In genomic region chr20:32278199-32278643, GRCh38 we compare ENCODE assay signal across 8 cellular contexts. TPM values are rescaled to one million over a fixed set of nuclear protein-coding genes. Genes with fewer than 3 reads are reported as not detected.
DNase-seq lines count a peak whose midpoint lies in the region; ATAC-seq and TF ChIP-seq lines count a peak whose summit lies in the region.

No MANE protein-coding gene starts in this region.

- POLR2A ChIA-PET in HCT116 (lab: Charles Lee), result no interaction called here

- DNase-seq in HCT116 (ENCODE audit: low read depth, low spot score) (no peak), NOMO-1 (lab: John Stamatoyannopoulos, UW; ENCODE audit: unreplicated experiment in 2 of 2) (peak; percentile 31 to 49), mucosa of descending colon (no peak), NCI-H82 treated with DMSO at 0.1 percent for 48 hours (lab: John Stamatoyannopoulos, UW; ENCODE audit: unreplicated experiment) (no peak), amygdala (lab: John Stamatoyannopoulos, UW) (no peak), retina (no peak)
- peak; percentile 8 for DNase-seq in central memory CD4-positive, alpha-beta T cell

- H2AFZ ChIP-seq in HCT116 (ENCODE audit: low read depth, low read length, poor library complexity, severe bottlenecking), result no peak overlapping the region

- H3K27ac ChIP-seq in HCT116 (ENCODE audit: low read depth, low read length), result no peak overlapping the region; the same call in 1 of the 2 replicates

- TSS peak; percentile 47 for BruUV-seq in HCT116 (replicated peaks; lab: Mats Ljungman, UMichigan)

- H3K9me3 ChIP-seq in HCT116 (ENCODE audit: control insufficient read depth in 1 of 2, insufficient read depth in 1 of 2, low read depth in 1 of 2, low read length in 2 of 2) (0 out of 4 replicates have a peak, but pooled peaks cover 0 to 3% of the 10 kb centered on the region in 2 experiments), mucosa of descending colon (no peaks in the 10 kb centered on the region)

- peak; percentile 70 for ATAC-seq in GM18498 (IDR thresholded peaks at IDR 0.05; ENCODE audit: unreplicated experiment)
- no peak for ATAC-seq in HCT116
- ATAC-seq in mucosa of descending colon, result peak; percentile 52

- no peaks in the 10 kb centered on the region for H3K9me2 ChIP-seq in HCT116 (ENCODE audit: insufficient read depth)

- no peaks in the 10 kb centered on the region for H3K27me3 ChIP-seq in HCT116 (ENCODE audit: insufficient read depth, low read length)

- H3K4me2 ChIP-seq in HCT116 (ENCODE audit: low read length), result peak overlapping the region; percentile 81

- TF ChIP-seq CTCF in HCT116 (IDR thresholded peaks at IDR 0.05 in 2 of 3, conservative IDR thresholded peaks at IDR 0.05 in 1 of 3; ENCODE audit: borderline replicate concordance in 1 of 3, insufficient read depth in 1 of 3, low read depth in 2 of 3, low read length in 2 of 3), result no peak
- TF ChIP-seq CTCF in mucosa of descending colon (IDR thresholded peaks at IDR 0.05), result no peak

- intact Hi-C loops in HCT116 (cut with micrococcal nuclease) (no loop called here), mucosa of descending colon (cut with DNase I, micrococcal nuclease) (no loop called here)

- peaks cover 29% of the 10 kb centered on the region for H3K79me2 ChIP-seq in HCT116 (ENCODE audit: insufficient read depth, low read length)

- H3K36me3 ChIP-seq in HCT116 (ENCODE audit: control insufficient read depth in 1 of 2, insufficient read depth in 2 of 2, low read length in 2 of 2), result 0 out of 4 replicates have a peak, but pooled peaks cover 0 to 2% of the 10 kb centered on the region in 2 experiments
- no peaks in the 10 kb centered on the region for H3K36me3 ChIP-seq in mucosa of descending colon (ENCODE audit: low read depth)

- no peak for TF ChIP-seq RAD21 in HCT116 (IDR thresholded peaks at IDR 0.05; ENCODE audit: low read depth)

- H3K4me3 ChIP-seq in HCT116 (replicated peaks in 1 of 2; ENCODE audit: low read depth in 1 of 2, low read length in 2 of 2), result peak overlapping the region; percentile 85 to 95
- peak overlapping the region; percentile 70 for H3K4me3 ChIP-seq in mucosa of descending colon

- peak overlapping the region; percentile 81 for H3K9ac ChIP-seq in HCT116 (ENCODE audit: low read length)

- H4K20me1 ChIP-seq in HCT116 (ENCODE audit: insufficient read depth), result no peaks in the 10 kb centered on the region

- RAD21 ChIA-PET in HCT116 (lab: Charles Lee; ENCODE audit: low non-redundant PET in 1 of 2, low total read pairs in 2 of 2, uncharacterized antibody in 2 of 2, unreplicated experiment in 2 of 2), result no interaction called here

- CTCF ChIA-PET in HCT116 (lab: Charles Lee), result no interaction called here

- no peak for TF ChIP-seq POLR2A in HCT116 (IDR thresholded peaks at IDR 0.05; ENCODE audit: borderline replicate concordance, extremely low read depth, insufficient read depth, insufficient read length)

- peaks cover 3 to 14% of the 10 kb centered on the region in 2 experiments for H3K4me1 ChIP-seq in HCT116 (ENCODE audit: control insufficient read depth in 1 of 2, insufficient read depth in 2 of 2, low read length in 2 of 2)
- peaks cover 9% of the 10 kb centered on the region for H3K4me1 ChIP-seq in mucosa of descending colon (ENCODE audit: low read depth)

TF ChIP-seq in HCT116, 20 proteins besides CTCF, POLR2A, EP300 and RAD21:
- no peak for TF ChIP-seq POLR2AphosphoS5 (IDR thresholded peaks at IDR 0.05; ENCODE audit: low read depth, low read length)
- TF ChIP-seq REST (IDR thresholded peaks at IDR 0.05; ENCODE audit: low read depth), result no peak

RNA-seq across cellular contexts. Expression of gene KIF3B, which starts 0.8 kb away (rescaled TPM):
- total RNA-seq in HCT116 (2021; ENCODE audit: unreplicated experiment), result 31.5 TPM
- 13.9 and 18.1 TPM in 2 replicates for polyA plus RNA-seq in HCT116 (2012)
- 10 to 100 TPM; 39.3 to 54.6 (median 52.0) TPM for total RNA-seq in mucosa of descending colon

Comparison
In these comparisons a context has a peak if more than half of its experiments do, and no peak if none do; other contexts are left out.
1. DNase-seq: peak in NOMO-1 (2 of 2) and central memory CD4-positive, alpha-beta T cell (single experiment); none in HCT116 (single experiment), mucosa of descending colon (0 of 3), NCI-H82 treated with DMSO at 0.1 percent for 48 hours (single experiment), amygdala (0 of 56) and retina (single experiment).